Comparison of ENCODE assay signal across 17 cellular contexts in genomic region chr1:38418195-38419030, GRCh38.
A peak's percentile ranks its signal among the peaks of the same experiment; 100 is the strongest.
DNase-seq lines count a peak whose midpoint lies in the region; TF ChIP-seq lines count a peak whose summit lies in the region.
"Had no signal": no experiment of that assay in that cellular context is flagged by ENCODE, and none has a peak within 500 bp of the region (broad histone marks: within the 10 kb centered on the region; RNA-seq: fewer than 3 reads in every experiment).

No MANE protein-coding gene starts in this region.

- in situ Hi-C loops in astrocyte of the cerebellum (cut with HindIII; ENCODE audit: low sequenced_read_pairs) = no loop called here

- H3K27ac ChIP-seq in RWPE1 = no peak overlapping the region
- H3K27ac ChIP-seq: epithelial cell of prostate, gastroesophageal sphincter, GM23248 had no signal

- DNase-seq in NCI-H82 (lab: John Stamatoyannopoulos, UW) (peak; percentile 22), NCI-H82 treated with DMSO at 0.1 percent for 48 hours (lab: John Stamatoyannopoulos, UW; ENCODE audit: unreplicated experiment) (no peak), astrocyte of the cerebellum (ENCODE audit: low read depth) (peak; percentile 15), kidney glomerular epithelial cell (lab: John Stamatoyannopoulos, UW) (peak; percentile 81), smooth muscle cell of the brain vasculature (ENCODE audit: low read depth, low spot score) (peak; percentile 6), NK-92 (lab: John Stamatoyannopoulos, UW; ENCODE audit: unreplicated experiment) (no peak), COR-L47 (lab: John Stamatoyannopoulos, UW) (no peak), RWPE1 (ENCODE audit: low spot score) (no peak)
- DNase-seq: activated CD4-positive, alpha-beta T cell treated with anti-CD3 and anti-CD28 coated beads, Interleukin-2, amount 50 U/mL, for 1 hour; activated T-cell treated with anti-CD3 and anti-CD28 coated beads, Interleukin-2, amount 50 U/mL, for 1 hour; central memory CD4-positive, alpha-beta T cell; GM23248; NCI-H2171; SIG-M5; T-helper 9 cell had no signal

- no peak for TF ChIP-seq CTCF in astrocyte of the cerebellum (IDR thresholded peaks at IDR 0.05; ENCODE audit: low read depth, low read length, missing control alignments)
- no peak for TF ChIP-seq CTCF in RWPE1 (conservative IDR thresholded peaks at IDR 0.05; ENCODE audit: low read depth)

- no peak overlapping the region for H3K4me3 ChIP-seq in astrocyte of the cerebellum (ENCODE audit: low read depth, low read length)
- H3K4me3 ChIP-seq: gastroesophageal sphincter, GM23248 had no signal

- CTCF ChIA-PET in RWPE1 (lab: Yijun Ruan, JAX) = interaction anchor here (0.6 kb wide), 1 partner anchor 661 kb away, joined by 3 read pairs; no protein-coding TSS in a partner anchor

- POLR2A ChIA-PET in RWPE1 (lab: Yijun Ruan, JAX; ENCODE audit: low non-redundant PET) = no interaction called here

Comparison
In these comparisons a context has a peak if more than half of its experiments do, and no peak if none do; other contexts are left out.
1. DNase-seq: peak in NCI-H82 (single experiment), astrocyte of the cerebellum (single experiment), kidney glomerular epithelial cell (single experiment) and smooth muscle cell of the brain vasculature (single experiment); none in NCI-H82 treated with DMSO at 0.1 percent for 48 hours (single experiment), NK-92 (single experiment), COR-L47 (single experiment) and RWPE1 (single experiment).